Comparison of ENCODE assay signal across 9 cellular contexts in the genomic region with DNA sequence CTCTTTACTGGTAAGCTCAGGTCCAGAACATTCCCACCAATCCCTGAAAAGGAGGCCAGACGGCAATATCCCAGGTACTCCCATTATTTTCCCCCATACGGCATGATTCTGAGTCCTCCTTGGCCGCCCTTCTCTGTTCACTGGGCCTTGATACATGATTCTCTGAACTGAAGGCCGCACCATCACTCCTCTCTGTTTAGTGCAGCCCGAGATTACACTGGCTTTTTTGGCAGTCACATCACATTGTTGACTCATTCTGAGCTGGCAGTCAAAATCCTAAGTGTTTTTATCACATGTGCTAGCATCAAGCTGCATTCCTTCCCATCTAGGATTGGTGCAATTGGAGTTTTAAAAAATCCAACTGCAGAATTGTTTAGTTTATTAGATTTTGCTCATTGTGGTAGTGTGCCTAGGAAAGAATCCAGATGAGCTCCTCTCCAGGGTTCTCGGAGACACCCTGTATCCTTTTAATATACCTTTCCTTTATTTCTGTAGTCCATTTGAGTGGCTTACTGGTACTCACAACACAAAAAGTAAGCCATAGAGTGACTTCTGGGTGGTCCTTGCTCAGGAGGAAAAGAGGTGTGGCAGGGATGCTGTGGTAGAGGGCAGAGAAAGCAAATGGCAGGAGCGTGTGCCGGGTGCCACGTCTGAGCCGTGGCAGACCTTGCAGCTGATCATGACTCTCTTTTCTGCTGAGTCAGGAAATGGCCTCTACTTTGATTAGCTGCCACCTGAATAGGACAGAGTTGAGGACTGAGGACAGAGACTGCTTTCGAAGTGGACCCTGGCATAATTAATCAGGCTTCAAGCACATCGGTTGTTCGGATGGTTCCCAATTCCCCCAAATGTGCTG.
DNase-seq lines count a peak whose midpoint lies in the region; ATAC-seq and TF ChIP-seq lines count a peak whose summit lies in the region.
"Had no signal": no experiment of that assay in that cellular context is flagged by ENCODE, and none has a peak within 500 bp of the region (broad histone marks: within the 10 kb centered on the region; RNA-seq: fewer than 3 reads in every experiment).

No MANE protein-coding gene starts in this region.

- POLR2A ChIA-PET in activated CD8-positive, alpha-beta T cell treated with anti-CD3 and anti-CD28 coated beads, Interleukin-2, amount 10 ng/mL, durations not matched to agents 7 days and 5 days (lab: Charles Lee), result no interaction called here

- intact Hi-C loops in mucosa of descending colon (cut with DNase I, micrococcal nuclease), result no loop called here

- DNase-seq in M059J (ENCODE audit: low read depth) (peak; percentile 95), epithelial cell of proximal tubule (ENCODE audit: low read depth) (peak; percentile 67), mucosa of descending colon (peak in 1 of 3 donors; percentile 21), NCI-H2081 (lab: John Stamatoyannopoulos, UW) (no peak), NCI-H1048 (lab: John Stamatoyannopoulos, UW) (no peak)
- DNase-seq in activated CD8-positive, alpha-beta T cell treated with anti-CD3 and anti-CD28 coated beads, Interleukin-2, amount 10 ng/mL, durations not matched to agents 7 days and 5 days, result no peak

- H2AFZ ChIP-seq in ACC112 (ENCODE audit: low read length, unreplicated experiment), result peak overlapping the region; percentile 14

- H3K4me3 ChIP-seq in ACC112 (ENCODE audit: low read depth, low read length), result no peak overlapping the region
- no peak overlapping the region for H3K4me3 ChIP-seq in epithelial cell of proximal tubule (ENCODE audit: low read depth, low read length)
- H3K4me3 ChIP-seq in mucosa of descending colon, result no peak overlapping the region

- no peak overlapping the region for H3K27ac Mint-ChIP-seq in activated CD8-positive, alpha-beta T cell treated with anti-CD3 and anti-CD28 coated beads, Interleukin-2, amount 10 ng/mL, durations not matched to agents 7 days and 5 days

- peaks cover 3% of the 10 kb centered on the region for H3K4me1 Mint-ChIP-seq in activated CD8-positive, alpha-beta T cell treated with anti-CD3 and anti-CD28 coated beads, Interleukin-2, amount 10 ng/mL, durations not matched to agents 7 days and 5 days (ENCODE audit: low read depth)
- H3K4me1 Mint-ChIP-seq: brain had no signal

- H3K27me3 ChIP-seq in ACC112 (ENCODE audit: insufficient read depth, low read length), result peaks cover 5% of the 10 kb centered on the region; the same call in 1 of the 2 replicates

- peaks cover 29% of the 10 kb centered on the region for H3K4me1 ChIP-seq in ACC112 (ENCODE audit: control insufficient read depth, insufficient read depth, low read length, unreplicated experiment)
- no peaks in the 10 kb centered on the region for H3K4me1 ChIP-seq in mucosa of descending colon (ENCODE audit: low read depth)

- CTCF ChIA-PET in activated CD8-positive, alpha-beta T cell treated with anti-CD3 and anti-CD28 coated beads, Interleukin-2, amount 10 ng/mL, durations not matched to agents 7 days and 5 days (lab: Charles Lee), result interaction anchor here (0.8 kb wide), 1 partner anchor 535 kb away, joined by 3 read pairs; no protein-coding TSS in a partner anchor

- H3K9me3 Mint-ChIP-seq in activated CD8-positive, alpha-beta T cell treated with anti-CD3 and anti-CD28 coated beads, Interleukin-2, amount 10 ng/mL, durations not matched to agents 7 days and 5 days (ENCODE audit: insufficient read depth), result no peaks in the 10 kb centered on the region
- H3K9me3 Mint-ChIP-seq: brain had no signal

- TF ChIP-seq CTCF in epithelial cell of proximal tubule (conservative IDR thresholded peaks at IDR 0.05; ENCODE audit: low read depth, low read length) (no peak), mucosa of descending colon (IDR thresholded peaks at IDR 0.05) (no peak)

- H3K79me2 ChIP-seq in ACC112 (ENCODE audit: control insufficient read depth, insufficient read depth, low read length, unreplicated experiment), result no peaks in the 10 kb centered on the region

- H3K9me3 ChIP-seq in mucosa of descending colon, result no peaks in the 10 kb centered on the region

- no peaks in the 10 kb centered on the region for H3K36me3 Mint-ChIP-seq in activated CD8-positive, alpha-beta T cell treated with anti-CD3 and anti-CD28 coated beads, Interleukin-2, amount 10 ng/mL, durations not matched to agents 7 days and 5 days (ENCODE audit: low read depth)
- H3K36me3 Mint-ChIP-seq: brain had no signal

- H3K4me3 Mint-ChIP-seq in activated CD8-positive, alpha-beta T cell treated with anti-CD3 and anti-CD28 coated beads, Interleukin-2, amount 10 ng/mL, durations not matched to agents 7 days and 5 days, result no peak overlapping the region
- H3K4me3 Mint-ChIP-seq: brain had no signal

- H3K36me3 ChIP-seq in ACC112 (ENCODE audit: insufficient read depth, low read length) (no peaks in the 10 kb centered on the region), mucosa of descending colon (ENCODE audit: low read depth) (no peaks in the 10 kb centered on the region)

- peak overlapping the region; percentile 66 for H3K27ac ChIP-seq in ACC112 (ENCODE audit: low read depth, low read length)

- H3K27me3 Mint-ChIP-seq in activated CD8-positive, alpha-beta T cell treated with anti-CD3 and anti-CD28 coated beads, Interleukin-2, amount 10 ng/mL, durations not matched to agents 7 days and 5 days (ENCODE audit: low read depth), result peaks cover 37% of the 10 kb centered on the region

- ATAC-seq in mucosa of descending colon (peak; percentile 57), HG02678 (IDR thresholded peaks at IDR 0.05; ENCODE audit: unreplicated experiment) (no peak)
- no peak for ATAC-seq in activated CD8-positive, alpha-beta T cell treated with anti-CD3 and anti-CD28 coated beads, Interleukin-2, amount 10 ng/mL, durations not matched to agents 7 days and 5 days

Comparison
In these comparisons a context has a peak if more than half of its experiments do, and no peak if none do; other contexts are left out.
1. DNase-seq: peak in M059J (single experiment) and epithelial cell of proximal tubule (single experiment); none in NCI-H2081 (0 of 2), activated CD8-positive, alpha-beta T cell treated with anti-CD3 and anti-CD28 coated beads, Interleukin-2, amount 10 ng/mL, durations not matched to agents 7 days and 5 days (single experiment) and NCI-H1048 (single experiment).